Comparison of ENCODE assay signal across 8 cellular contexts in genomic region chr6:132798820-132799538, GRCh38. TPM values are rescaled to one million over a fixed set of nuclear protein-coding genes. Genes with fewer than 3 reads are reported as not detected.
DNase-seq lines count a peak whose midpoint lies in the region; ATAC-seq and TF ChIP-seq lines count a peak whose summit lies in the region.

No MANE protein-coding gene starts in this region.

- CTCF ChIA-PET in Panc1 (lab: Charles Lee): interaction anchor here (0.6 to 1.4 kb wide), 4 partner anchors 13 to 500 kb away, joined by 3 to 5 read pairs (median 4); no protein-coding TSS in a partner anchor

- BruUV-seq in Panc1 (replicated peaks; lab: Mats Ljungman, UMichigan): no TSS peak

- no peak overlapping the region for H3K27ac ChIP-seq in Panc1 (ENCODE audit: low read length)
- peak overlapping the region; percentile 23 to 41 for H3K27ac ChIP-seq in tibial artery

- H3K4me1 Mint-ChIP-seq in nephron progenitor cell: peaks cover 9% of the 10 kb centered on the region

- peak overlapping the region; percentile 87 for H3K4me3 Mint-ChIP-seq in nephron progenitor cell

- no peaks in the 10 kb centered on the region; the same call in 1 of the 2 replicates for H3K36me3 ChIP-seq in Panc1 (ENCODE audit: control insufficient read depth, insufficient read depth, low read length)
- H3K36me3 ChIP-seq in tibial artery: peaks cover 0 to 6% (median 0%) of the 10 kb centered on the region in 3 donors

- in situ Hi-C loops in Panc1 (cut with HindIII; ENCODE audit: low pct_unique_long_range_greater_than_20kb, low sequenced_read_pairs): no loop called here

- H3K27me3 ChIP-seq in Panc1 (ENCODE audit: control insufficient read depth, insufficient read depth, low read length) (no peaks in the 10 kb centered on the region), tibial artery (no peaks in the 10 kb centered on the region)

- no peak; the same call in 1 of the 2 replicates for TF ChIP-seq CTCF in Panc1 (IDR thresholded peaks at IDR 0.05)
- peak; percentile 74 for TF ChIP-seq CTCF in fibroblast of villous mesenchyme (IDR thresholded peaks at IDR 0.05; ENCODE audit: insufficient read depth, low read depth, low read length)
- TF ChIP-seq CTCF in nephron progenitor cell (IDR thresholded peaks at IDR 0.05): peak; percentile 77
- peak; percentile 47 to 76 for TF ChIP-seq CTCF in tibial artery (IDR thresholded peaks at IDR 0.05)

- H3K36me3 Mint-ChIP-seq in nephron progenitor cell (ENCODE audit: low read depth): peaks cover 19% of the 10 kb centered on the region

- H3K27ac Mint-ChIP-seq in nephron progenitor cell: no peak overlapping the region

- H3K27me3 Mint-ChIP-seq in nephron progenitor cell (ENCODE audit: low read depth, poor library complexity): no peaks in the 10 kb centered on the region

- H3K9me3 Mint-ChIP-seq in nephron progenitor cell: peaks cover 4% of the 10 kb centered on the region

- H3K9me3 ChIP-seq in Panc1 (ENCODE audit: control insufficient read depth, insufficient read depth, low read depth, low read length) (no peaks in the 10 kb centered on the region), tibial artery (no peaks in the 10 kb centered on the region)

- peak; percentile 78 for DNase-seq in DMS53 treated with DMSO at 0.1 percent for 48 hours (lab: John Stamatoyannopoulos, UW; ENCODE audit: unreplicated experiment)
- DNase-seq in HT1080 (ENCODE audit: low read depth): peak; percentile 51
- no peak for DNase-seq in Panc1 (ENCODE audit: low read depth, low spot score)
- DNase-seq in activated T-helper 1 cell treated with anti-CD3 and anti-CD28 coated beads, Interleukin-2, amount 50 U/mL, for 16 hours (ENCODE audit: low read depth in 1 of 2, low spot score in 1 of 2): peak; percentile 41 to 48
- peak; percentile 52 for DNase-seq in fibroblast of villous mesenchyme (ENCODE audit: low read depth)
- peak; percentile 65 for DNase-seq in nephron progenitor cell
- peak; percentile 57 to 70 for DNase-seq in tibial artery

- intact Hi-C loops in Panc1 (cut with micrococcal nuclease; ENCODE audit: unreplicated experiment): loop anchor here (1.0 to 5.0 kb wide), 2 partner anchors 130 to 267 kb away; no protein-coding TSS in a partner anchor
- intact Hi-C loops in tibial artery (cut with DNase I; ENCODE audit: low total_unique reads): no loop called here

- peak overlapping the region; percentile 53 to 66 for H3K4me3 ChIP-seq in Panc1 (ENCODE audit: low read depth in 2 of 2, low read length in 2 of 2)
- H3K4me3 ChIP-seq in fibroblast of villous mesenchyme (ENCODE audit: low read depth, low read length): peak overlapping the region; percentile 70
- peak overlapping the region; percentile 54 to 64 for H3K4me3 ChIP-seq in tibial artery

- H3K4me1 ChIP-seq in Panc1 (ENCODE audit: control insufficient read depth, insufficient read depth, low read length) (peaks cover 4% of the 10 kb centered on the region; the same call in 1 of the 2 replicates), tibial artery (no peaks in the 10 kb centered on the region)

- ATAC-seq in GM21423 (IDR thresholded peaks at IDR 0.05; ENCODE audit: unreplicated experiment): peak; percentile 94
- peak; percentile 96 for ATAC-seq in Panc1

- POLR2A ChIA-PET in Panc1 (lab: Charles Lee): no interaction called here

RNA-seq across cellular contexts. Expression of gene SLC18B1, which starts 0.5 kb away (rescaled TPM):
- total RNA-seq in HT1080 (2014; rRNA removed; shearing (Covaris generic)): 4.5 and 5.5 TPM in 2 replicates
- polyA plus RNA-seq in HT1080 (2015; cell fraction: cytosol; rRNA removed): 4.1 and 5.0 TPM in 2 replicates
- 6.1 and 6.5 TPM in 2 replicates for polyA plus RNA-seq in HT1080 (2015; cell fraction: nucleus; rRNA removed)
- total RNA-seq in Panc1 (2021; ENCODE audit: unreplicated experiment) (0.67 TPM), fibroblast of villous mesenchyme (4.8 and 11.2 TPM in 2 replicates)
- 0.51 TPM for polyA plus RNA-seq in Panc1 (2012; ENCODE audit: insufficient read length)

RNA-seq across cellular contexts. Expression of gene RPS12, which starts 15.4 kb away (rescaled TPM):
- 2,136 and 3,212 TPM in 2 replicates for total RNA-seq in HT1080 (2014; rRNA removed; shearing (Covaris generic))
- polyA plus RNA-seq in HT1080 (2015; cell fraction: cytosol; rRNA removed): 4,566 and 5,181 TPM in 2 replicates
- polyA plus RNA-seq in HT1080 (2015; cell fraction: nucleus; rRNA removed): 872 and 902 TPM in 2 replicates
- total RNA-seq in Panc1 (2021; ENCODE audit: unreplicated experiment): 1,010 TPM
- 1,742 TPM for polyA plus RNA-seq in Panc1 (2012; ENCODE audit: insufficient read length)
- total RNA-seq in fibroblast of villous mesenchyme: 603 and 770 TPM in 2 replicates

RNA-seq across cellular contexts. Expression of gene VNN2, which starts 41.3 kb away (rescaled TPM):
- 0.08 and 0.10 TPM in 2 replicates for total RNA-seq in HT1080 (2014; rRNA removed; shearing (Covaris generic))
- polyA plus RNA-seq in HT1080 (2015; cell fraction: cytosol; rRNA removed): 0.15 and 0.33 TPM in 2 replicates
- 0.96 TPM in 1 of 2 replicates, not detected in the other for polyA plus RNA-seq in HT1080 (2015; cell fraction: nucleus; rRNA removed)
- total RNA-seq in Panc1 (2021; ENCODE audit: unreplicated experiment) (0.18 TPM), fibroblast of villous mesenchyme (not detected in 2 replicates)
- polyA plus RNA-seq in Panc1 (2012; ENCODE audit: insufficient read length): not detected
